Comparison of ENCODE assay signal across 8 cellular contexts in the genomic region with DNA sequence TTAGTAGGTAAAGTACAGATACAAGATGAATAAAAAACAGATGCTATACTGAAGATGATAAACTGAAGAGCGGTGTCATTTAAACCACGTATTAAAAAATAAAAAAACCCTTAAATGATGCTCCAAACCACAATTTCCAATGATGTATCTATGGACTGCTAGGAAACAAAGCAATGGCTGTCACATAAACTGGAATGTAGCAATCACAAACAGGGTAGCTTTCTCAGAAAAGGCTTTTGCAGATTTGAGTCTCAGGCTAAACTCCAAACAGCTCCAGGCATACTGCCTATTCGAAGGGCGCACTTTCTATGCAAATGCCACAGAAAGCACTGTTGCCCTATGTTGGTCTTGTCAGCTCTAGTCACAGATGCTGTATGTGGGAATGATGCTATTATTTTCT.
"Had no signal": no experiment of that assay in that cellular context is flagged by ENCODE, and none has a peak within 500 bp of the region (broad histone marks: within the 10 kb centered on the region; RNA-seq: fewer than 3 reads in every experiment).

No MANE protein-coding gene starts in this region.

- H3K27ac ChIP-seq: HL-60 had no signal

- FAIRE-seq: HepG2, HTR-8/SVneo, K562 had no signal

- H3K27ac Mint-ChIP-seq: IgD-negative memory B cell had no signal

- H3K4me3 ChIP-seq: K562 had no signal

- DNase-seq: IMR-90, KBM-7, KG1 had no signal

- H3K4me3 Mint-ChIP-seq: IgD-negative memory B cell had no signal

- ATAC-seq: HepG2, K562 had no signal

- H3K27me3 Mint-ChIP-seq: IgD-negative memory B cell had no signal

- H3K9me3 Mint-ChIP-seq: IgD-negative memory B cell had no signal
